Comparison of ENCODE assay signal across 8 cellular contexts in the genomic region with DNA sequence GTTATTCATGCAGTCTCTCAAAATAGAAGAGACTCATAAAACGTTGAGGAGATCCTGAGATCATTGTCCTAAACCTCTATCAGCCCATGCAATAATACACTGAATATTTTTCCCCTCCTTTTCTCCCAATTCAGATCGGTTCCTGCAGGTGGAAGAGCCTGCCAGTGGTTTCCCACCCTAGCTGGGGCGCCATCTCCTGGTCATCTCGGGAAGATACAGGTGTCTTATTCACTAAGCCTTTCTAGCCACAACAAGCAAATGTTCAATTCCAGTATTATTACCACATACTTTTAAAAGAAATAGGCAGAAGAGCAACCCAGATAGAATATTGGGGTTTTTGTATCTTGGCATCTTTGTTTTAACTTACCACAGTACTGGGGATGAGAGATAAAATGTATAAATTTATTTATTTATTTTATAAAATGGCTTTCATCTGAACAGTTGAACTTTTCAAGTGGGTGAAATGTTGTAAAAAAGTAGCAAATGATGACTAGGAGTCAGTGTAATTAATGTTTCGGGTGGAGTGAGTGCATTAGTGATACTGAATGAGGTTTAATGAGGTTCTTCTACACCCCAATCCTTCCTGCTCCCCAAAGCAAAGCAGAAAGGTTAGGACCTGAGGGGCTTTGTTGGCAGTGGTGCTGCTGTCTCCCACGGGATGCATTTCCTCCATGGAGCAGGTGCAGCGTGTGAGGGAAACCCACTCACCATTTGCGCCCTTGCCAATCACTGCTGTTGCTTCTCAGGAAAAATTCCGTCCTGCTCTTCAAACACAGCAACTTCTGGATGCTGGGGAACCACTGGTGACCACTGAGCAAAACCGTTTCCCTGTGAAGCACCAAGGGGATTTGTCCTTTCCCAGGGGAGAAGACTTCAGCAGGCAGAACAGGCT.
DNase-seq lines count a peak whose midpoint lies in the region; ATAC-seq and TF ChIP-seq lines count a peak whose summit lies in the region.

No MANE protein-coding gene starts in this region.

- TF ChIP-seq CTCF in C4-2B (conservative IDR thresholded peaks at IDR 0.05) (peak; percentile 91), astrocyte of the cerebellum (IDR thresholded peaks at IDR 0.05; ENCODE audit: low read depth, low read length, missing control alignments) (peak; percentile 85)

- in situ Hi-C loops in astrocyte of the cerebellum (cut with HindIII; ENCODE audit: low sequenced_read_pairs), result no loop called here

- ATAC-seq in GM21381 (IDR thresholded peaks at IDR 0.05; ENCODE audit: unreplicated experiment), result peak; percentile 52

- intact Hi-C loops in posterior vena cava (cut with DNase I), result no loop called here

- H3K27ac ChIP-seq in C4-2B, result no peak overlapping the region

- H3K4me3 ChIP-seq in astrocyte of the cerebellum (ENCODE audit: low read depth, low read length), result no peak overlapping the region

- DNase-seq in NCI-H146 (lab: John Stamatoyannopoulos, UW) (peak; percentile 44), T-helper 22 cell (ENCODE audit: low read depth) (peak; percentile 27), astrocyte of the cerebellum (ENCODE audit: low read depth) (peak; percentile 48), iPS-NIHi7 (ENCODE audit: extremely low spot score) (peak; percentile 88), posterior vena cava (ENCODE audit: low spot score) (no peak)
- DNase-seq in stimulated activated CD4-positive, alpha-beta T cell treated with anti-CD3 and anti-CD28 coated beads, Interleukin-1b, Interleukin-23, amount 100 ng/mL, for 1 hour (ENCODE audit: low read depth in 2 of 2), result peak; percentile 11 to 42
